Comparison of ENCODE assay signal across 8 cellular contexts in genomic region chr11:59142530-59143507, GRCh38. TPM values are rescaled to one million over a fixed set of nuclear protein-coding genes. Genes with fewer than 3 reads are reported as not detected.
DNase-seq lines count a peak whose midpoint lies in the region; ATAC-seq and TF ChIP-seq lines count a peak whose summit lies in the region.

TSS of gene FAM111A (plus strand) at chr11:59142856. CDS start at chr11:59148873, 6,017 bp downstream.

- peak; percentile 83 for DNase-seq in NCI-H146 (lab: John Stamatoyannopoulos, UW)
- peak; percentile 90 for DNase-seq in UCSD-AML1 (lab: John Stamatoyannopoulos, UW; ENCODE audit: unreplicated experiment)
- peak; percentile 86 for DNase-seq in brain microvascular endothelial cell
- DNase-seq in gastrocnemius medialis, result peak; percentile 64 to 74
- no peak for DNase-seq in cortex of kidney (lab: John Stamatoyannopoulos, UW)

- H3K9me3 ChIP-seq in gastrocnemius medialis, result no peaks in the 10 kb centered on the region

- H3K27me3 ChIP-seq in brain microvascular endothelial cell (replicated peaks) (no peaks in the 10 kb centered on the region), gastrocnemius medialis (no peaks in the 10 kb centered on the region)

- ATAC-seq in GM18498 (IDR thresholded peaks at IDR 0.05; ENCODE audit: unreplicated experiment) (peak; percentile 78), HG02870 (IDR thresholded peaks at IDR 0.05; ENCODE audit: unreplicated experiment) (peak; percentile 64), gastrocnemius medialis (peak; percentile 85 to 88)

- H3K4me3 ChIP-seq in brain microvascular endothelial cell (ENCODE audit: low read depth, low read length) (peak within 1 kb of the TSS; percentile 89), iPS-11a (ENCODE audit: low read depth, low read length) (peak within 1 kb of the TSS; percentile 72), gastrocnemius medialis (peak within 1 kb of the TSS; percentile 68 to 90 (median 80))

- intact Hi-C loops in gastrocnemius medialis (cut with DNase I; ENCODE audit: low total_unique reads), result loop anchor here (5.0 to 10.0 kb wide), 2 partner anchors 402 to 566 kb away; partner anchors contain the start of genes LPXN and ZFP91

- in situ Hi-C loops in brain microvascular endothelial cell (cut with HindIII; ENCODE audit: low pct_ligation_motif_present, low sequenced_read_pairs) (no loop called here), gastrocnemius medialis (cut with MboI; ENCODE audit: low sequenced_read_pairs in 4 of 4) (loop anchor here (25.0 kb wide), 3 partner anchors 481 to 581 kb away; no protein-coding TSS in a partner anchor)

- peak within 1 kb of the TSS; percentile 82 for H3K27ac ChIP-seq in brain microvascular endothelial cell
- H3K27ac ChIP-seq in gastrocnemius medialis, result peak within 1 kb of the TSS; percentile 70 to 82 (median 80)

- TF ChIP-seq CTCF in brain microvascular endothelial cell (IDR thresholded peaks at IDR 0.05; ENCODE audit: low read depth, low read length, missing control alignments) (peak; percentile 59), gastrocnemius medialis (IDR thresholded peaks at IDR 0.05 in 4 of 5, conservative IDR thresholded peaks at IDR 0.05 in 1 of 5) (no peak)

- no peaks in the 10 kb centered on the region for H3K36me3 ChIP-seq in brain microvascular endothelial cell (replicated peaks)
- no peaks in the 10 kb centered on the region for H3K36me3 ChIP-seq in gastrocnemius medialis

- H3K4me1 ChIP-seq in gastrocnemius medialis, result peaks cover 7 to 12% of the 10 kb centered on the region in 2 donors

- peak in 1 of 2 donors; percentile 41 for TF ChIP-seq POLR2A in gastrocnemius medialis (IDR thresholded peaks at IDR 0.05)

RNA-seq across cellular contexts. Expression of gene FAM111A, which starts in this region (rescaled TPM):
- total RNA-seq in gastrocnemius medialis, result 1 to 10 TPM; 2.0 to 7.0 (median 3.7) TPM
